ENCODE assay signal across 12 cellular contexts in the genomic region with DNA sequence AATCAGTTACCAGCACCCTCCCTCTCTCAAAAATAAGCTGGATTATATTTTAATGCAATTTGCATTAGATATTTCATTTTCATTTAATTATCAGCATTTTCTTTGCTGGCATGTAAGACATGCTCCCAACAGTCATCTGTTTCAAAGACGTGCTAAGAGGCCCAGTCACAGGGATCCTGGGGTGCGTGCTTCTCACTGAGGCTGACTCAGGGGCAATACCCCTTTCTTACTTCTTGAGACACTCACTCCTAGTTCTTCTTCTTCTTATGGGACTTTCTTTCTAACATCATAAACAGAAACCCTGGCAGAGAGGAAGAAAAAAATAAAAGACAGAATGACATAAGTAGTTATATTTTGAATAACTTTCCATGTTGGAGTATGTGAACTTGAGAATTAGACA.
DNase-seq lines count a peak whose midpoint lies in the region; ATAC-seq and TF ChIP-seq lines count a peak whose summit lies in the region.
"Had no signal": no experiment of that assay in that cellular context is flagged by ENCODE, and none has a peak within 500 bp of the region (broad histone marks: within the 10 kb centered on the region; RNA-seq: fewer than 3 reads in every experiment).

No MANE protein-coding gene starts in this region.

- no peak for ATAC-seq in heart left ventricle
- ATAC-seq in Right ventricle myocardium inferior = no peak
- peak; percentile 44 for ATAC-seq in left ventricle myocardium superior
- no peak for ATAC-seq in lower lobe of right lung
- ATAC-seq: HCT116 had no signal

- no peak overlapping the region for H3K9ac ChIP-seq in HUES6 (ENCODE audit: low read length)
- H3K9ac ChIP-seq: BLaER1 treated with 17β-estradiol and CSF1 and Interleukin-3, amounts not matched to agents 10 nM and 100 nM had no signal

- TF ChIP-seq CTCF in heart left ventricle (IDR thresholded peaks at IDR 0.05) (no peak), lower lobe of right lung (IDR thresholded peaks at IDR 0.05) (no peak)

- 36 to 53% (median 45%) methylated on average over 2 of the region's 2 CpGs for WGBS in heart left ventricle, 4 donors

- no peak for TF ChIP-seq POLR2A in heart left ventricle (IDR thresholded peaks at IDR 0.05)

- H3K4me1 ChIP-seq in heart left ventricle = peaks cover 0 to 13% (median under 1%) of the 10 kb centered on the region in 12 donors
- peaks cover 8% of the 10 kb centered on the region; the same call in 1 of the 2 replicates for H3K4me1 ChIP-seq in HUES6 (ENCODE audit: control insufficient read depth, insufficient read depth, low read length)
- H3K4me1 ChIP-seq in lower lobe of right lung = no peaks in the 10 kb centered on the region
- H3K4me1 ChIP-seq: BLaER1 treated with 17β-estradiol and CSF1 and Interleukin-3, amounts not matched to agents 10 nM and 100 nM had no signal

- H3K27me3 ChIP-seq in heart left ventricle (no peaks in the 10 kb centered on the region), HUES6 (ENCODE audit: control insufficient read depth, insufficient read depth, low read length) (no peaks in the 10 kb centered on the region), lower lobe of right lung (ENCODE audit: low read depth) (no peaks in the 10 kb centered on the region)
- H3K27me3 ChIP-seq: BLaER1 treated with 17β-estradiol and CSF1 and Interleukin-3, amounts not matched to agents 10 nM and 100 nM had no signal

- H3K9me3 ChIP-seq in heart left ventricle (no peaks in the 10 kb centered on the region), HUES6 (ENCODE audit: control insufficient read depth, insufficient read depth, low read depth, low read length) (peaks cover 3% of the 10 kb centered on the region; the same call in 1 of the 2 replicates), lower lobe of right lung (no peaks in the 10 kb centered on the region)
- H3K9me3 ChIP-seq: BLaER1 treated with 17β-estradiol and CSF1 and Interleukin-3, amounts not matched to agents 10 nM and 100 nM had no signal

- DNase-seq in heart left ventricle (no peak), Right ventricle myocardium inferior (ENCODE audit: missing footprints) (no peak), left ventricle myocardium superior (no peak), H4 (ENCODE audit: low spot score) (no peak), lower lobe of right lung (no peak), epidermal melanocyte (ENCODE audit: insufficient read length, low spot score) (no peak)
- DNase-seq: ACHN; CD4-positive, CD25-positive, alpha-beta regulatory T cell had no signal

- no peak overlapping the region for H3K4me3 ChIP-seq in heart left ventricle
- H3K4me3 ChIP-seq in HUES6 (ENCODE audit: low read depth, low read length) = no peak overlapping the region
- H3K4me3 ChIP-seq in lower lobe of right lung = no peak overlapping the region
- H3K4me3 ChIP-seq: BLaER1 treated with 17β-estradiol and CSF1 and Interleukin-3, amounts not matched to agents 10 nM and 100 nM had no signal

- peak overlapping the region in 7 of 12 donors; percentile 9 to 64 (median 55) for H3K27ac ChIP-seq in heart left ventricle
- H3K27ac ChIP-seq in HUES6 (ENCODE audit: low read depth, low read length) = peak overlapping the region; percentile 62; the same call in 1 of the 2 replicates
- H3K27ac ChIP-seq in lower lobe of right lung = no peak overlapping the region
- H3K27ac ChIP-seq: BLaER1 treated with 17β-estradiol and CSF1 and Interleukin-3, amounts not matched to agents 10 nM and 100 nM; HL-60 had no signal

- intact Hi-C loops in heart left ventricle (cut with DNase I) (no loop called here), Right ventricle myocardium inferior (cut with DNase I) (no loop called here), left ventricle myocardium superior (cut with micrococcal nuclease) (no loop called here), lower lobe of right lung (cut with DNase I) (no loop called here)

- no peaks in the 10 kb centered on the region for H3K36me3 ChIP-seq in heart left ventricle
- H3K36me3 ChIP-seq in HUES6 (ENCODE audit: control insufficient read depth, insufficient read depth, low read length) = no peaks in the 10 kb centered on the region
- no peaks in the 10 kb centered on the region for H3K36me3 ChIP-seq in lower lobe of right lung
- H3K36me3 ChIP-seq: BLaER1 treated with 17β-estradiol and CSF1 and Interleukin-3, amounts not matched to agents 10 nM and 100 nM had no signal
